In the genomic region with DNA sequence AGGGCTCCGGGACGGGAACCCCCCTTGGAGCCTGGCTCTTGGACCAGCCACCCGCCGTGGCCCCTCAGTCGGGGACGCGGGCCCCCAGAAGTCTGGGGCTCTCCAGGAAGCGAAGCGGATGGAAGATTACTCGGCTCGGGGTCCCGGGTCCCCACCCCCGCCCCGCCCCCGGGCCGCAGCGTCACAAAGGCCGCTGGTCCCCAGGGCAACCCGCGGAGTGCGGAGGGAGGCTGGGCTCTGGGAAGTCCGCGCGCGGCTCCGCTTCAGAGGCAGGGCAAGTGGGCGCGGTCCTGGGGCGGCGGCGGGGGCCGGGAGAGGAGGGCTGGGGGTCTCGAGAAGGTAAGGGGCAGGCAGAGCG, we compare ENCODE assay signal across 8 cellular contexts. TPM values are rescaled to one million over a fixed set of nuclear protein-coding genes. Genes with fewer than 3 reads are reported as not detected.
A peak's percentile ranks its signal among the peaks of the same experiment; 100 is the strongest.
DNase-seq lines count a peak whose midpoint lies in the region; ATAC-seq and TF ChIP-seq lines count a peak whose summit lies in the region.

A gene with protein sequence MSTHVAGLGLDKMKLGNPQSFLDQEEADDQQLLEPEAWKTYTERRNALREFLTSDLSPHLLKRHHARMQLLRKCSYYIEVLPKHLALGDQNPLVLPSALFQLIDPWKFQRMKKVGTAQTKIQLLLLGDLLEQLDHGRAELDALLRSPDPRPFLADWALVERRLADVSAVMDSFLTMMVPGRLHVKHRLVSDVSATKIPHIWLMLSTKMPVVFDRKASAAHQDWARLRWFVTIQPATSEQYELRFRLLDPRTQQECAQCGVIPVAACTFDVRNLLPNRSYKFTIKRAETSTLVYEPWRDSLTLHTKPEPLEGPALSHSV (plus strand): TSS at position 227 of the 358 bp plus-strand sequence. CDS start 1,505 bp downstream, outside the sequence.

- TF ChIP-seq POLR2A in uterus (IDR thresholded peaks at IDR 0.05) = peak in 1 of 2 donors; percentile 11

- no peaks in the 10 kb centered on the region for H3K9me3 Mint-ChIP-seq in T-helper 1 cell treated with Interleukin-12 subunit alpha and Interleukin-12 subunit beta and Interleukin-4 antibody, amounts not matched to agents 30 μg/mL and 1 μg/mL, for 36 hours

- H3K4me3 ChIP-seq in GM06990 (replicated peaks; ENCODE audit: low read depth, low read length) (peak within 1 kb of the TSS; percentile 64), mucosa of stomach (ENCODE audit: low read length) (peak within 1 kb of the TSS; percentile 8), uterus (peak within 1 kb of the TSS; percentile 28 to 36)

- intact Hi-C loops in uterus (cut with DNase I; ENCODE audit: low total_unique reads) = no loop called here

- peaks cover 24% of the 10 kb centered on the region for H3K27me3 Mint-ChIP-seq in T-helper 1 cell treated with Interleukin-12 subunit alpha and Interleukin-12 subunit beta and Interleukin-4 antibody, amounts not matched to agents 30 μg/mL and 1 μg/mL, for 36 hours (ENCODE audit: low read depth)

- H3K4me3 Mint-ChIP-seq in T-helper 1 cell treated with Interleukin-12 subunit alpha and Interleukin-12 subunit beta and Interleukin-4 antibody, amounts not matched to agents 30 μg/mL and 1 μg/mL, for 36 hours = peak within 1 kb of the TSS; percentile 72

- H3K4me1 Mint-ChIP-seq in T-helper 1 cell treated with Interleukin-12 subunit alpha and Interleukin-12 subunit beta and Interleukin-4 antibody, amounts not matched to agents 30 μg/mL and 1 μg/mL, for 36 hours (ENCODE audit: low read depth) = peaks cover 10% of the 10 kb centered on the region

- peak within 1 kb of the TSS; percentile 91 for H3K27ac Mint-ChIP-seq in T-helper 1 cell treated with Interleukin-12 subunit alpha and Interleukin-12 subunit beta and Interleukin-4 antibody, amounts not matched to agents 30 μg/mL and 1 μg/mL, for 36 hours

- no peak within 1 kb of the TSS for H3K27ac ChIP-seq in uterus

- no peak for DNase-seq in GM06990 (ENCODE audit: extremely low read depth, insufficient read length)
- DNase-seq in ecto neural progenitor cell (ENCODE audit: low spot score) = peak; percentile 84
- DNase-seq in uterus = peak in 1 of 2 donors; percentile 42
- DNase-seq in glomerular visceral epithelial cell (ENCODE audit: extremely low spot score) = no peak
- DNase-seq in occipital lobe (lab: John Stamatoyannopoulos, UW) = no peak

- ATAC-seq in HG02798 (IDR thresholded peaks at IDR 0.05; ENCODE audit: poor library complexity, unreplicated experiment) = peak; percentile 21

- H3K36me3 ChIP-seq in GM06990 (ENCODE audit: control insufficient read depth, insufficient read depth, low read length) = no peaks in the 10 kb centered on the region
- H3K36me3 ChIP-seq in mucosa of stomach (ENCODE audit: control insufficient read depth, insufficient read depth, low read length) = no peaks in the 10 kb centered on the region
- no peaks in the 10 kb centered on the region for H3K36me3 ChIP-seq in uterus

- no peaks in the 10 kb centered on the region for H3K27me3 ChIP-seq in GM06990 (replicated peaks; ENCODE audit: control insufficient read depth, insufficient read depth, low read length)
- H3K27me3 ChIP-seq in mucosa of stomach (ENCODE audit: control insufficient read depth, insufficient read depth, low read length) = peaks cover 12% of the 10 kb centered on the region
- H3K27me3 ChIP-seq in uterus = no peaks in the 10 kb centered on the region

- H3K9me3 ChIP-seq in mucosa of stomach (ENCODE audit: control insufficient read depth, low read length) = no peaks in the 10 kb centered on the region
- no peaks in the 10 kb centered on the region for H3K9me3 ChIP-seq in uterus

- TF ChIP-seq CTCF in GM06990 (IDR thresholded peaks at IDR 0.05; ENCODE audit: insufficient read depth, low read length, poor library complexity, severe bottlenecking) (no peak), uterus (IDR thresholded peaks at IDR 0.05) (no peak)

- peaks cover 20% of the 10 kb centered on the region for H3K4me1 ChIP-seq in mucosa of stomach (ENCODE audit: control insufficient read depth, insufficient read depth, low read length)
- peaks cover 0 to 8% of the 10 kb centered on the region in 2 donors for H3K4me1 ChIP-seq in uterus

- H3K36me3 Mint-ChIP-seq in T-helper 1 cell treated with Interleukin-12 subunit alpha and Interleukin-12 subunit beta and Interleukin-4 antibody, amounts not matched to agents 30 μg/mL and 1 μg/mL, for 36 hours (ENCODE audit: low read depth) = peaks cover 4% of the 10 kb centered on the region

- H3K9ac ChIP-seq in mucosa of stomach (ENCODE audit: low read length) = peak within 1 kb of the TSS; percentile 39

RNA-seq across cellular contexts. Expression of the gene that starts here (rescaled TPM):
- total RNA-seq in uterus = under 1 TPM in 2 of 4 donors, not detected in 2; 0.34 to 0.69 TPM
- total RNA-seq in occipital lobe = 4.1 TPM

Comparison
In these comparisons a context has a peak if more than half of its experiments do, and no peak if none do; other contexts are left out.
1. H3K4me3 ChIP-seq: peak in every context shown above with its lines; median percentile 64 in GM06990; 32 in uterus; 8 in mucosa of stomach.